ENCODE assay signal across 1 cellular context in the genomic region with DNA sequence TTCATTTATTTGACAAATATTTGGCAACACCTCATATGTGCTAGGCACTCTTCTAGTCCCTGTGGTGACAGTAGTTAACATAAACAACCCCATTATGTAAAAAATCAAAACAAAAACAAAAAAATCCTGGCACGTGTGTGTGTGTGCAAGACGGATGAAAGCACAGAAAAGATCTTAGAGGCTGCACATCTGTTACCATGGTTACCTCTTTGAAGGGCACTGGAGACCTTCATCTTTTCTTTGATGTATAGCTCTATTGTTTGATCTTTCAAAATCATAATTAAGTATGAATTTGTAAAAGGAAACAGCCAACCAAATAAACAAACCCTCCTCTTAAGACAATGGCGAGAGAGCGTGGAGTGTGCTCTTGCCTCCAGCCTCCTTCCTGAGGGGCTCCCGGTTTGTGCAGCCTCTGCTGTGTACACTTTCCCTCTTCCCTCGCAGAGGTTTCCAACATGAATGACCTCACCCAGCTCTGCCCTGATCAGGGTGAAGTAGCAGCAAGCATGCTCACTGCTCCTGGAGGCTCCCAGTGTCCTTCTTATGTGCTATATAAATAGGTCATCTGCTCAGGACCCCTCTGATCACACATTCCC.
TF ChIP-seq lines count a peak whose summit lies in the region.

No MANE protein-coding gene starts in this region.

TF ChIP-seq in K562, 482 proteins besides CTCF, POLR2A, EP300 and RAD21:
- TF ChIP-seq RFX1 (IDR thresholded peaks at IDR 0.05), result peak; percentile 89
- TF ChIP-seq TAF1 (IDR thresholded peaks at IDR 0.05; ENCODE audit: control insufficient read depth, extremely low read depth, insufficient read depth, low read length, severe bottlenecking), result no peak
